In the genomic region with DNA sequence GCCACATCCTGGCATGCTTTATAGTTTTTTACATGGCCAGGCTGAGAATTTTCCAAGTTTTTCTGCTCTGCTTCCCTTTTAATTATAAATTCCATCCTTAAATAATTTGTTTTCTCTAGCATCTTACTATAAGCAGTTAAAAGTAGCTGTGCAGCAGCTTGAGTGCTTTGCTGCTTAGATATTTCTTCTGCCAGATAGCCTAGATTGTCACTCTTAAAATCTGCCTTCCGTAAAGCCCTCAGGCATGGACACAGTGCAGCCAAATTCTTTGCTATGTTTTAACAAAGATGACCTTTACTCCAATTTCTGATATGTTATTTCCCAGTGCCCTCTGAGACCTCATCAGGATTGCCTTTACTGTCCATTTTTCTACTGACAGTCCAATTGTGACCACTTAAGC, we compare ENCODE assay signal across 25 cellular contexts.
A peak's percentile ranks its signal among the peaks of the same experiment; 100 is the strongest.
DNase-seq lines count a peak whose midpoint lies in the region; ATAC-seq and TF ChIP-seq lines count a peak whose summit lies in the region.
"Had no signal": no experiment of that assay in that cellular context is flagged by ENCODE, and none has a peak within 500 bp of the region (broad histone marks: within the 10 kb centered on the region; RNA-seq: fewer than 3 reads in every experiment).

No MANE protein-coding gene starts in this region.

- ATAC-seq in lower lobe of right lung (no peak), GM21526 (IDR thresholded peaks at IDR 0.05; ENCODE audit: low FRiP score, unreplicated experiment) (no peak), HG03095 (IDR thresholded peaks at IDR 0.05; ENCODE audit: unreplicated experiment) (no peak)
- ATAC-seq: A549, HepG2, K562, Right ventricle myocardium inferior had no signal

- no peak overlapping the region for H3K4me3 ChIP-seq in lower lobe of right lung
- H3K4me3 ChIP-seq: A549, K562, SJCRH30 had no signal

- H3K27me3 Mint-ChIP-seq in activated naive CD4-positive, alpha-beta T cell treated with anti-CD3 and anti-CD28 coated beads for 36 hours (ENCODE audit: low read depth): no peaks in the 10 kb centered on the region
- H3K27me3 Mint-ChIP-seq: CD4-positive, alpha-beta memory T cell had no signal

- H3K9me3 Mint-ChIP-seq in activated naive CD4-positive, alpha-beta T cell treated with anti-CD3 and anti-CD28 coated beads for 36 hours: peaks cover 14% of the 10 kb centered on the region

- peaks cover 4% of the 10 kb centered on the region for H3K9me3 ChIP-seq in lower lobe of right lung
- H3K9me3 ChIP-seq: A549, Caco-2, SJCRH30 had no signal

- no peak for TF ChIP-seq CTCF in lower lobe of right lung (IDR thresholded peaks at IDR 0.05)

- intact Hi-C loops in lower lobe of right lung (cut with DNase I): no loop called here
- intact Hi-C loops in activated naive CD4-positive, alpha-beta T cell treated with anti-CD3 and anti-CD28 coated beads for 36 hours (cut with micrococcal nuclease): no loop called here

- CTCF ChIA-PET in activated naive CD4-positive, alpha-beta T cell treated with anti-CD3 and anti-CD28 coated beads for 36 hours (lab: Charles Lee): interaction anchor here (0.7 kb wide), 1 partner anchor 36 kb away, joined by 3 read pairs; no protein-coding TSS in a partner anchor

- no peak overlapping the region for H3K4me3 Mint-ChIP-seq in activated naive CD4-positive, alpha-beta T cell treated with anti-CD3 and anti-CD28 coated beads for 36 hours
- H3K4me3 Mint-ChIP-seq: CD4-positive, alpha-beta memory T cell had no signal

- H3K27ac Mint-ChIP-seq in activated naive CD4-positive, alpha-beta T cell treated with anti-CD3 and anti-CD28 coated beads for 36 hours: no peak overlapping the region
- H3K27ac Mint-ChIP-seq: CD4-positive, alpha-beta memory T cell had no signal

- peaks cover 5% of the 10 kb centered on the region for H3K4me1 Mint-ChIP-seq in activated naive CD4-positive, alpha-beta T cell treated with anti-CD3 and anti-CD28 coated beads for 36 hours (ENCODE audit: low read depth)
- H3K4me1 Mint-ChIP-seq: CD4-positive, alpha-beta memory T cell had no signal

- no peaks in the 10 kb centered on the region for H3K27me3 ChIP-seq in lower lobe of right lung (ENCODE audit: low read depth)
- H3K27me3 ChIP-seq: SJCRH30 had no signal

- no peaks in the 10 kb centered on the region for H3K4me1 ChIP-seq in lower lobe of right lung
- H3K4me1 ChIP-seq: Caco-2, SJCRH30 had no signal

- DNase-seq in EL (peak; percentile 17), SK-MEL-5 (ENCODE audit: low read depth, low spot score) (peak; percentile 79), lower lobe of right lung (no peak)
- DNase-seq in activated naive CD4-positive, alpha-beta T cell treated with anti-CD3 and anti-CD28 coated beads for 36 hours: no peak
- DNase-seq in activated CD4-positive, alpha-beta T cell treated with anti-CD3 and anti-CD28 coated beads, Interleukin-2, amount 50 U/mL, for 4 hours: no peak
- DNase-seq: C1 segment of cervical spinal cord; Caco-2; CD4-positive, alpha-beta memory T cell; DMS 273 treated with DMSO at 0.1 percent for 48 hours; DMS79; Kasumi-1; MV-4-11; NCI-H1105; NCI-H1436 treated with DMSO at 0.1 percent for 48 hours; NCI-H187 treated with DMSO at 0.1 percent for 48 hours; NCI-H446; NCI-H524 treated with DMSO at 0.1 percent for 48 hours; NCI-H774; SJCRH30 had no signal

- H3K27ac ChIP-seq in lower lobe of right lung: peak overlapping the region; percentile 1
- H3K27ac ChIP-seq: A549, SJCRH30 had no signal

- in situ Hi-C loops in SK-MEL-5 (cut with HindIII; ENCODE audit: low pct_unique_long_range_greater_than_20kb, low sequenced_read_pairs): no loop called here

- no peaks in the 10 kb centered on the region for H3K36me3 Mint-ChIP-seq in activated naive CD4-positive, alpha-beta T cell treated with anti-CD3 and anti-CD28 coated beads for 36 hours (ENCODE audit: low read depth)

- H3K36me3 ChIP-seq in lower lobe of right lung: no peaks in the 10 kb centered on the region
- H3K36me3 ChIP-seq: SJCRH30 had no signal

Comparison
In these comparisons a context has a peak if more than half of its experiments do, and no peak if none do; other contexts are left out.
1. DNase-seq: peak in EL (single experiment) and SK-MEL-5 (single experiment); none in lower lobe of right lung (single experiment), activated naive CD4-positive, alpha-beta T cell treated with anti-CD3 and anti-CD28 coated beads for 36 hours (single experiment) and activated CD4-positive, alpha-beta T cell treated with anti-CD3 and anti-CD28 coated beads, Interleukin-2, amount 50 U/mL, for 4 hours (0 of 2).